In genomic region chr6:135535989-135536414, GRCh38 we compare ENCODE assay signal across 8 cellular contexts. TPM values are rescaled to one million over a fixed set of nuclear protein-coding genes. Genes with fewer than 3 reads are reported as not detected.
DNase-seq lines count a peak whose midpoint lies in the region; ATAC-seq, FAIRE-seq and TF ChIP-seq lines count a peak whose summit lies in the region.

No MANE protein-coding gene starts in this region.

- DNase-seq in activated gamma-delta T cell treated with Interleukin-2 at 50 U/mL for 16 hours (peak; percentile 10), activated gamma-delta T cell (lab: John Stamatoyannopoulos, UW) (no peak), HuH-7.5 (ENCODE audit: low spot score) (peak; percentile 8), RCC 7860 (ENCODE audit: low spot score) (peak; percentile 61), dorsolateral prefrontal cortex (no peak), myocyte (ENCODE audit: low read depth) (peak; percentile 72)
- DNase-seq in stimulated activated CD4-positive, alpha-beta T cell treated with anti-CD3 and anti-CD28 coated beads, Interleukin-4, amount 100 ng/mL, for 1 hour, result no peak

- intact Hi-C loops in dorsolateral prefrontal cortex (cut with DNase I), result loop anchor here in 1 of 2 donors (5.0 to 10.0 kb wide), 2 partner anchors 399 to 691 kb away; no protein-coding TSS in a partner anchor

- H3K4me3 ChIP-seq in dorsolateral prefrontal cortex, result no peak overlapping the region

- no peak for ATAC-seq in GM18870 (IDR thresholded peaks at IDR 0.05; ENCODE audit: unreplicated experiment)

- TF ChIP-seq CTCF in dorsolateral prefrontal cortex (IDR thresholded peaks at IDR 0.05 in 54 of 56, conservative IDR thresholded peaks at IDR 0.05 in 2 of 56; ENCODE audit: low read depth in 1 of 56, partially characterized antibody in 56 of 56), result peak; percentile 57 to 89 (median 75)

- no peaks in the 10 kb centered on the region for H3K27me3 ChIP-seq in dorsolateral prefrontal cortex

- peak; percentile 71 for FAIRE-seq in RCC 7860 (lab: Jason Lieb, UNC)

- H3K27ac ChIP-seq in dorsolateral prefrontal cortex, result no peak overlapping the region

RNA-seq across cellular contexts. Expression of gene AHI1, which starts 38.5 kb away (rescaled TPM):
- total RNA-seq in dorsolateral prefrontal cortex (100 to 1,000 TPM in 109 of 120 experiments, 10 to 100 TPM in 11; 83.5 to 252 (median 142) TPM), myocyte (25.2 and 40.0 TPM in 2 replicates)
- 12.7 TPM for polyA plus RNA-seq in myocyte (2012)

Comparison
In these comparisons a context has a peak if more than half of its experiments do, and no peak if none do; other contexts are left out.
1. DNase-seq: peak in activated gamma-delta T cell treated with Interleukin-2 at 50 U/mL for 16 hours (single experiment), HuH-7.5 (single experiment), RCC 7860 (single experiment) and myocyte (single experiment); none in activated gamma-delta T cell (single experiment), dorsolateral prefrontal cortex (0 of 10) and stimulated activated CD4-positive, alpha-beta T cell treated with anti-CD3 and anti-CD28 coated beads, Interleukin-4, amount 100 ng/mL, for 1 hour (single experiment).